8 cellular contexts compared by ENCODE assay signal in the genomic region with DNA sequence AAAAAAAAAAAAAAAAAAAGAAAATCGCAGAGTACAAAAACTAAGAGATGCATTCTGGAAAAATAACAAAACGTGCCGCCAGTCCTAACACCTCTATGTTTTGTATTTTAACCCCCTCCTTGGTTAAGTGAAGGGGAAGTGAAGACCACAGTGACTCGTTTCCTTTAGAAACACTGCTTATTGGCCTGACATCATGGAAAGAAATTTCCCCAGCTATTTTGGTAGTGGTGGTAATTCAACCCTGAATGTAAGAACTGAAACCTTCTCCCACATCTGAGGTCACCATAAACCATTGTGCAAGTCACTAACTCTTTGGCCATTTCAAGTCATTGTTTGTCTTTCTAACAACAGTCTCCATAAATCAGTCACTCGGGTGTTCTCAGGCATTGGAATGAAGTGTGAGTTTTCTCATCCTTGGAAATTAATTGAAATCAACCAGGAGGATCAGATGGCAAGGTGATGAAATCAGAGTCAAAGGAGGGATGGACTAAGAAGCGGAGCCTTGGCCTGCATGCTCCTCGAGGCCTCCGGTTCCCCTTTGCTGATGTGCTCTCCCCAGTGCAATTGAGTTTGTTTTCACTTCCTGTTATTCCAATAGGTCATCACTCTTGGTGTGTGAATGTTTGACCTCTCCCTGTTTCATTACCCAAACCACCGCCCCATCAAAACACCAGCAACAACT.
DNase-seq lines count a peak whose midpoint lies in the region; ATAC-seq lines count a peak whose summit lies in the region.

No MANE protein-coding gene starts in this region.

- peak overlapping the region; percentile 11 for H3K4me3 Mint-ChIP-seq in activated naive CD8-positive, alpha-beta T cell
- peak overlapping the region; percentile 9 to 38 for H3K4me3 Mint-ChIP-seq in stimulated activated naive CD8-positive, alpha-beta T cell treated with anti-CD3 and anti-CD28 coated beads, Interleukin-15, amount 100 ng/mL, for 72 hours

- no peaks in the 10 kb centered on the region for H3K9me3 Mint-ChIP-seq in activated naive CD8-positive, alpha-beta T cell (ENCODE audit: low read depth)
- H3K9me3 Mint-ChIP-seq in stimulated activated naive CD8-positive, alpha-beta T cell treated with anti-CD3 and anti-CD28 coated beads, Interleukin-15, amount 100 ng/mL, for 72 hours, result peaks cover 10 to 27% of the 10 kb centered on the region in 2 donors

- no peaks in the 10 kb centered on the region for H3K27me3 Mint-ChIP-seq in activated naive CD8-positive, alpha-beta T cell
- H3K27me3 Mint-ChIP-seq in stimulated activated naive CD8-positive, alpha-beta T cell treated with anti-CD3 and anti-CD28 coated beads, Interleukin-15, amount 100 ng/mL, for 72 hours, result no peaks in the 10 kb centered on the region

- ATAC-seq in GM21528 (IDR thresholded peaks at IDR 0.05; ENCODE audit: low FRiP score, unreplicated experiment), result peak; percentile 92
- ATAC-seq in stimulated activated naive CD8-positive, alpha-beta T cell treated with anti-CD3 and anti-CD28 coated beads, Interleukin-15, amount 100 ng/mL, for 72 hours, result peak; percentile 94

- H3K27ac Mint-ChIP-seq in activated naive CD8-positive, alpha-beta T cell, result peak overlapping the region; percentile 89
- peak overlapping the region; percentile 84 to 86 for H3K27ac Mint-ChIP-seq in stimulated activated naive CD8-positive, alpha-beta T cell treated with anti-CD3 and anti-CD28 coated beads, Interleukin-15, amount 100 ng/mL, for 72 hours

- peaks cover 5% of the 10 kb centered on the region for H3K36me3 Mint-ChIP-seq in activated naive CD8-positive, alpha-beta T cell

- peaks cover 57% of the 10 kb centered on the region for H3K4me1 Mint-ChIP-seq in activated naive CD8-positive, alpha-beta T cell (ENCODE audit: low read depth)
- peaks cover 83% of the 10 kb centered on the region for H3K4me1 Mint-ChIP-seq in stimulated activated naive CD8-positive, alpha-beta T cell treated with anti-CD3 and anti-CD28 coated beads, Interleukin-15, amount 100 ng/mL, for 72 hours

- DNase-seq in DMS53 (lab: John Stamatoyannopoulos, UW) (peak; percentile 9), DMS53 treated with DMSO at 0.1 percent for 48 hours (lab: John Stamatoyannopoulos, UW; ENCODE audit: unreplicated experiment) (no peak), HuH-7 (ENCODE audit: low spot score) (peak; percentile 48), SK-N-DZ (ENCODE audit: low spot score) (no peak), DMS153 (lab: John Stamatoyannopoulos, UW) (no peak)
- DNase-seq in stimulated activated naive CD8-positive, alpha-beta T cell treated with anti-CD3 and anti-CD28 coated beads, Interleukin-15, amount 100 ng/mL, for 72 hours, result peak; percentile 50 to 53

Comparison
In these comparisons a context has a peak if more than half of its experiments do, and no peak if none do; other contexts are left out.
1. DNase-seq: peak in DMS53 (single experiment), HuH-7 (single experiment) and stimulated activated naive CD8-positive, alpha-beta T cell treated with anti-CD3 and anti-CD28 coated beads, Interleukin-15, amount 100 ng/mL, for 72 hours (2 of 2); none in DMS53 treated with DMSO at 0.1 percent for 48 hours (single experiment), SK-N-DZ (single experiment) and DMS153 (single experiment).